Comparison of ENCODE assay signal across 9 cellular contexts in the genomic region with DNA sequence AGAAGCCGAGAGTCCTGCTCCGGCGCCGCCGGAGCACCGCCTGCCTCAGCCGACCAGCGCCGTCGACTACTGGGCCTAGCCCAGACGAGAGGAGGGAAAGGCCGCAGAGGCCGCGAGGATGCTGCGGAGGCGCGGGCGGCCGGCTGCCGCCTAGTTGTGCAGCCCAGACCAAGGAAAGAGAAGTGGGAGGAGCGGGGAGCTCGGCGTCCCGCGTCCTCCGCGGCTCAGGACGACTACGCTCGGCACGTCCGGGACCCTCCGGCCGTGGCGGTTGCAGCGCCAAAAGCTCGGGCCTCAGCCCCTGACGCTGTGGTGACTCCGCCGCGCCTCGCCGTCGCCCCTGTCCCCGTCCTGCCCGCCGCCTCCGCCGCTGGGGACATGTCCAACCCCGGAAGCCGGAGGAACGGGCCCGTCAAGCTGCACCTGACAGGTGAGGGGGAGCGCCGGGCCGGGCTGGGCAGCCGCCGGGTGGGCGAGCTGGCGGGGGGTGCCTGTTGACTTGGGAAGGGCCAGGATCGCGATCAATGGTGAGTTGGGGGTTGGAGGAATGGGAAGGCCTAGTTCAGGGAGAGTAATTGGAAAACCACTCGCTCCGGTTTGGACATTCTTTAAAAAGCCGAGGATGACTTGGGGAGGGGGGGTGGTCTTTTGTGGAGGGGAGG. TPM values are rescaled to one million over a fixed set of nuclear protein-coding genes. Genes with fewer than 3 reads are reported as not detected.
DNase-seq lines count a peak whose midpoint lies in the region; ATAC-seq and TF ChIP-seq lines count a peak whose summit lies in the region.
"Had no signal": no experiment of that assay in that cellular context is flagged by ENCODE, and none has a peak within 500 bp of the region (broad histone marks: within the 10 kb centered on the region; RNA-seq: fewer than 3 reads in every experiment).

No MANE protein-coding gene starts in this region.

- intact Hi-C loops in uterus (cut with DNase I; ENCODE audit: low total_unique reads): no loop called here

- peak in 1 of 2 donors; percentile 18 for TF ChIP-seq POLR2A in uterus (IDR thresholded peaks at IDR 0.05)

- DNase-seq in GM06990 (ENCODE audit: extremely low read depth, insufficient read length) (peak; percentile 80), T-helper 2 cell (peak; percentile 23 to 60 (median 40)), astrocyte of the hippocampus (ENCODE audit: low read depth, low spot score) (peak; percentile 79), hippocampal formation (lab: John Stamatoyannopoulos, UW) (peak; percentile 45 to 63), pulmonary artery endothelial cell (ENCODE audit: low read depth, low spot score) (peak; percentile 17), uterus (peak; percentile 30 to 59)

- TF ChIP-seq CTCF in GM06990 (IDR thresholded peaks at IDR 0.05; ENCODE audit: insufficient read depth, low read length, poor library complexity, severe bottlenecking) (no peak), uterus (IDR thresholded peaks at IDR 0.05) (no peak)

- no peaks in the 10 kb centered on the region for H3K4me1 ChIP-seq in uterus

- H3K27me3 ChIP-seq in GM06990 (replicated peaks; ENCODE audit: control insufficient read depth, insufficient read depth, low read length) (no peaks in the 10 kb centered on the region), uterus (no peaks in the 10 kb centered on the region)

- peak overlapping the region; percentile 67 for H3K4me3 ChIP-seq in GM06990 (replicated peaks; ENCODE audit: low read depth, low read length)
- H3K4me3 ChIP-seq in uterus: peak overlapping the region; percentile 55 to 60
- H3K4me3 ChIP-seq: SK-N-MC had no signal

- H3K36me3 ChIP-seq in GM06990 (ENCODE audit: control insufficient read depth, insufficient read depth, low read length) (no peaks in the 10 kb centered on the region), uterus (no peaks in the 10 kb centered on the region)

- ATAC-seq in HG03354 (IDR thresholded peaks at IDR 0.05; ENCODE audit: poor library complexity, severe bottlenecking, unreplicated experiment) (peak; percentile 45), HG03457 (IDR thresholded peaks at IDR 0.05; ENCODE audit: unreplicated experiment) (no peak)

- H3K27ac ChIP-seq in uterus: peak overlapping the region; percentile 89
- H3K27ac ChIP-seq: SK-N-MC had no signal

- no peaks in the 10 kb centered on the region for H3K9me3 ChIP-seq in uterus

RNA-seq across cellular contexts. Expression of a gene that starts 37.7 kb away (rescaled TPM):
- total RNA-seq in pulmonary artery endothelial cell: 7.3 and 8.7 TPM in 2 replicates
- total RNA-seq in uterus: 10 to 100 TPM; 13.4 to 20.7 (median 16.8) TPM

Comparison
In these comparisons a context has a peak if more than half of its experiments do, and no peak if none do; other contexts are left out.
1. DNase-seq: peak in every context shown above with its lines; median percentile 80 in GM06990; 79 in astrocyte of the hippocampus; 54 in hippocampal formation; 44 in uterus; 40 in T-helper 2 cell; 17 in pulmonary artery endothelial cell.